Comparison of ENCODE assay signal across 26 cellular contexts in the genomic region with DNA sequence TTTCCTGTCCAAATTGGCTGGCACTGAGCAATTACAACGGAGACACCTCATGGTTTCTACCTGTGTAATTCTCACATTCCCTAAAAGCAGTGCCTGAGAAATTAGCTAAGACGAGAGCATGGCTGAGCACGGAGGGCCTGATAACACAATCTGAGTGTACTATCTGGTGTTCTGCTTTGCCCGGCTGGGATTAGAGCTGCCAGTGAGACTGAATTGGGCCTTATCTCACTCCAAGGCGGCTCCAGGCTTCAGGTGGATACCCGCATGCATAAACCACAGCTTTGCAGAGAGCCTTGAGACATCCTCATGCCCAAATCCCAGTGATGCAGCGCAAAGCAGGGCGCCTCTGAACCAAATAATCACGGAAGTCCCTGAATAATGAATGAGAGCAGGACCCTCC.
"Had no signal": no experiment of that assay in that cellular context is flagged by ENCODE, and none has a peak within 500 bp of the region (broad histone marks: within the 10 kb centered on the region; RNA-seq: fewer than 3 reads in every experiment).

No MANE protein-coding gene starts in this region.

- H3K27ac ChIP-seq: body of pancreas, coronary artery, right atrium auricular region, stomach, tibial nerve, VCaP had no signal

- H3K27me3 Mint-ChIP-seq: activated naive CD8-positive, alpha-beta T cell; memory B cell; stimulated activated naive B cell treated with anti-CD40 and anti-IgM and Interleukin-4, amounts not matched to agents 10 μg/mL and 1 μg/mL and 100 μg/mL, for 72 hours had no signal

- H3K27ac Mint-ChIP-seq: activated naive CD8-positive, alpha-beta T cell; memory B cell; naive thymus-derived CD8-positive, alpha-beta T cell; stimulated activated naive B cell treated with anti-CD40 and anti-IgM and Interleukin-4, amounts not matched to agents 10 μg/mL and 1 μg/mL and 100 μg/mL, for 72 hours had no signal

- DNase-seq: activated CD4-positive, alpha-beta T cell treated with anti-CD3 and anti-CD28 coated beads for 4 hours; activated CD4-positive, alpha-beta T cell treated with anti-CD3 and anti-CD28 coated beads, Interleukin-2, amount 50 U/mL, for 4 hours; activated effector memory CD4-positive, alpha-beta T cell treated with Interleukin-2 at 50 U/mL for 16 hours; activated naive CD4-positive, alpha-beta T cell treated with Interleukin-2 at 50 U/mL for 16 hours; aorta; body of pancreas; cerebellar nuclear complex; dorsolateral prefrontal cortex; effector memory CD4-positive, alpha-beta T cell; erythroblast; head of caudate nucleus; hippocampal formation; kidney; naive thymus-derived CD8-positive, alpha-beta T cell; occipital lobe; stimulated activated CD4-positive, alpha-beta T cell treated with anti-CD3 and anti-CD28 coated beads, Interleukin-15, amount 100 ng/mL, for 24 hours; stimulated activated CD4-positive, alpha-beta T cell treated with anti-CD3 and anti-CD28 coated beads, Interleukin-2, amount 100 ng/mL, for 24 hours; stimulated activated naive B cell treated with anti-CD40 and anti-IgM and Interleukin-4, amounts not matched to agents 10 μg/mL and 1 μg/mL and 100 μg/mL, for 72 hours; stomach had no signal

- H3K4me3 ChIP-seq: body of pancreas, coronary artery, dorsolateral prefrontal cortex, right atrium auricular region, stomach, tibial nerve had no signal

- H3K36me3 Mint-ChIP-seq: activated naive CD8-positive, alpha-beta T cell; memory B cell; naive thymus-derived CD8-positive, alpha-beta T cell; stimulated activated naive B cell treated with anti-CD40 and anti-IgM and Interleukin-4, amounts not matched to agents 10 μg/mL and 1 μg/mL and 100 μg/mL, for 72 hours had no signal

- H3K27me3 ChIP-seq: body of pancreas, dorsolateral prefrontal cortex, right atrium auricular region, stomach, tibial nerve had no signal

- H3K4me1 ChIP-seq: right atrium auricular region had no signal

- H3K9me3 Mint-ChIP-seq: naive thymus-derived CD8-positive, alpha-beta T cell; neural crest cell; stimulated activated naive B cell treated with anti-CD40 and anti-IgM and Interleukin-4, amounts not matched to agents 10 μg/mL and 1 μg/mL and 100 μg/mL, for 72 hours had no signal

- H3K4me1 Mint-ChIP-seq: memory B cell; naive thymus-derived CD8-positive, alpha-beta T cell; neural crest cell; stimulated activated naive B cell treated with anti-CD40 and anti-IgM and Interleukin-4, amounts not matched to agents 10 μg/mL and 1 μg/mL and 100 μg/mL, for 72 hours had no signal

- H3K4me3 Mint-ChIP-seq: activated naive CD8-positive, alpha-beta T cell; memory B cell; naive thymus-derived CD8-positive, alpha-beta T cell; neural crest cell; stimulated activated naive B cell treated with anti-CD40 and anti-IgM and Interleukin-4, amounts not matched to agents 10 μg/mL and 1 μg/mL and 100 μg/mL, for 72 hours had no signal

- H3K36me3 ChIP-seq: right atrium auricular region, stomach, tibial nerve had no signal

- H3K9me3 ChIP-seq: body of pancreas, right atrium auricular region, stomach, tibial nerve had no signal
